ENCODE assay signal across 1 cellular context in genomic region chr10:93614101-93614825, GRCh38.
TF ChIP-seq lines count a peak whose summit lies in the region.

No MANE protein-coding gene starts in this region.

TF ChIP-seq in HepG2, 621 proteins besides CTCF, POLR2A, EP300 and RAD21 (continued from another document and continues in another):
- no peak for TF ChIP-seq KLF9 (CRISPR knock-in tag; IDR thresholded peaks at IDR 0.05; ENCODE audit: low read depth)
- TF ChIP-seq ZNF225 (CRISPR knock-in tag; IDR thresholded peaks at IDR 0.05) = no peak
- no peak for TF ChIP-seq RFX3 (CRISPR knock-in tag; IDR thresholded peaks at IDR 0.05)
- peak; percentile 17; the same call in 1 of the 2 replicates for TF ChIP-seq PITX1 (CRISPR knock-in tag; IDR thresholded peaks at IDR 0.05)
- no peak for TF ChIP-seq CBX1 (IDR thresholded peaks at IDR 0.05; ENCODE audit: low read depth)
- no peak for TF ChIP-seq STAT6 (CRISPR knock-in tag; IDR thresholded peaks at IDR 0.05; ENCODE audit: borderline replicate concordance)
- no peak for TF ChIP-seq SP5 (CRISPR knock-in tag; IDR thresholded peaks at IDR 0.05; ENCODE audit: borderline replicate concordance, low read depth)
- no peak for TF ChIP-seq ZFP36L2 (CRISPR knock-in tag; IDR thresholded peaks at IDR 0.05)
- TF ChIP-seq PRDM15 (CRISPR knock-in tag; IDR thresholded peaks at IDR 0.05) = no peak
- no peak for TF ChIP-seq WIZ (CRISPR knock-in tag; IDR thresholded peaks at IDR 0.05)
- TF ChIP-seq ZNF788 (CRISPR knock-in tag; IDR thresholded peaks at IDR 0.05; ENCODE audit: borderline replicate concordance) = no peak
- no peak for TF ChIP-seq ZBTB38 (CRISPR knock-in tag; IDR thresholded peaks at IDR 0.05)
- TF ChIP-seq HMGXB3 (CRISPR knock-in tag; IDR thresholded peaks at IDR 0.05; ENCODE audit: borderline replicate concordance) = no peak
- TF ChIP-seq HNF4A (CRISPR knock-in tag; IDR thresholded peaks at IDR 0.05) = peak; percentile 49
- TF ChIP-seq MZF1 (CRISPR knock-in tag; IDR thresholded peaks at IDR 0.05; ENCODE audit: borderline replicate concordance) = no peak
- TF ChIP-seq KDM4B (CRISPR knock-in tag; IDR thresholded peaks at IDR 0.05) = no peak
- TF ChIP-seq ZNF280B (CRISPR knock-in tag; IDR thresholded peaks at IDR 0.05; ENCODE audit: borderline replicate concordance) = no peak
- no peak for TF ChIP-seq HHEX (CRISPR knock-in tag; IDR thresholded peaks at IDR 0.05)
- no peak for TF ChIP-seq PCBP1 (IDR thresholded peaks at IDR 0.05; ENCODE audit: borderline replicate concordance, low read depth, low read length)
- TF ChIP-seq ZNF205 (CRISPR knock-in tag; IDR thresholded peaks at IDR 0.05) = 0 out of 2 replicates have a peak, but pooled peaks have one; percentile 30
- TF ChIP-seq NR3C1 (CRISPR knock-in tag; IDR thresholded peaks at IDR 0.05) = no peak
- TF ChIP-seq MED8 (CRISPR knock-in tag; IDR thresholded peaks at IDR 0.05; ENCODE audit: insufficient replicate concordance) = no peak
- TF ChIP-seq DR1 (CRISPR knock-in tag; IDR thresholded peaks at IDR 0.05) = no peak
- no peak for TF ChIP-seq ZNF234 (CRISPR knock-in tag; conservative IDR thresholded peaks at IDR 0.05)
- no peak; the same call in 1 of the 2 replicates for TF ChIP-seq NR2F2 (IDR thresholded peaks at IDR 0.05; ENCODE audit: borderline replicate concordance, low read depth)
- TF ChIP-seq ZNF281 (CRISPR knock-in tag; IDR thresholded peaks at IDR 0.05; ENCODE audit: borderline replicate concordance) = peak; percentile 33; the same call in 1 of the 2 replicates
- no peak for TF ChIP-seq HNRNPK (IDR thresholded peaks at IDR 0.05; ENCODE audit: low read depth, low read length, poor library complexity, severe bottlenecking)
- TF ChIP-seq MAFK (conservative IDR thresholded peaks at IDR 0.05 in 1 of 2, IDR thresholded peaks at IDR 0.05 in 1 of 2; ENCODE audit: low read length in 2 of 2) = peak; percentile 52 to 58; a peak in 3 of 4 replicates
- TF ChIP-seq ZNF263 (CRISPR knock-in tag; IDR thresholded peaks at IDR 0.05) = peak; percentile 46
- TF ChIP-seq SOX6 (IDR thresholded peaks at IDR 0.05) = no peak
- TF ChIP-seq SOX6 (CRISPR knock-in tag; IDR thresholded peaks at IDR 0.05) = peak; percentile 17; the same call in 1 of the 2 replicates
- no peak for TF ChIP-seq HINFP (CRISPR knock-in tag; IDR thresholded peaks at IDR 0.05; ENCODE audit: low read depth)
- no peak for TF ChIP-seq AHR (CRISPR knock-in tag; IDR thresholded peaks at IDR 0.05)
- no peak for TF ChIP-seq SRF (IDR thresholded peaks at IDR 0.05; ENCODE audit: low read depth, low read length)
- peak; percentile 25; the same call in 1 of the 2 replicates for TF ChIP-seq CREM (IDR thresholded peaks at IDR 0.05)
- TF ChIP-seq CREM (CRISPR knock-in tag; IDR thresholded peaks at IDR 0.05) = no peak
- peak; percentile 24; the same call in 1 of the 2 replicates for TF ChIP-seq TBX2 (CRISPR knock-in tag; IDR thresholded peaks at IDR 0.05; ENCODE audit: borderline replicate concordance)
- no peak for TF ChIP-seq RARG (CRISPR knock-in tag; IDR thresholded peaks at IDR 0.05; ENCODE audit: low read depth)
- peak; percentile 40; the same call in 1 of the 2 replicates for TF ChIP-seq PAXIP1 (CRISPR knock-in tag; conservative IDR thresholded peaks at IDR 0.05)
- no peak for TF ChIP-seq ZNF432 (CRISPR knock-in tag; IDR thresholded peaks at IDR 0.05; ENCODE audit: borderline replicate concordance)
- no peak for TF ChIP-seq AGO1 (IDR thresholded peaks at IDR 0.05; ENCODE audit: low read depth, low read length, poor library complexity, severe bottlenecking)
- TF ChIP-seq CBFB (CRISPR knock-in tag; IDR thresholded peaks at IDR 0.05) = no peak
